In the genomic region with DNA sequence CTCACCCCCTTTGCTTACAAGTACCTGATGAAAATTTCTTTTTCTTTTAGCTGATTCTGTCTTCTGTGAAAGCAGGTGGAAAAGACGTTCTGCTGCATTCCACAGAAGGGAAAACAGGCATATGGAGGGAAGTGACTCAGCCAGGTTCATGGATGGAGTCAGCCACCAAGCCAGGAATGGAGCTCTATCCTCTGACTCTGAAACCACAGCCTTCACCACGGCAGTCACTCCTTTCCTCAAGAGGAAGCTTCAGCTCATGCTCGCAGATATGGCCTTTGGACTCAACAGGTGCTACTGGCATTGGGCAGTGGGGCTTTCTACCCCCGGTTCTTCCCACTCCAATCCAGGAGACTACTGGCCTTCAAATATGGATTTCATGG, we compare ENCODE assay signal across 2 cellular contexts.
TF ChIP-seq lines count a peak whose summit lies in the region.

No MANE protein-coding gene starts in this region.

TF ChIP-seq in HEK293, 187 proteins besides CTCF, POLR2A, EP300 and RAD21 (continued from another document):
- TF ChIP-seq, protein P1, sequence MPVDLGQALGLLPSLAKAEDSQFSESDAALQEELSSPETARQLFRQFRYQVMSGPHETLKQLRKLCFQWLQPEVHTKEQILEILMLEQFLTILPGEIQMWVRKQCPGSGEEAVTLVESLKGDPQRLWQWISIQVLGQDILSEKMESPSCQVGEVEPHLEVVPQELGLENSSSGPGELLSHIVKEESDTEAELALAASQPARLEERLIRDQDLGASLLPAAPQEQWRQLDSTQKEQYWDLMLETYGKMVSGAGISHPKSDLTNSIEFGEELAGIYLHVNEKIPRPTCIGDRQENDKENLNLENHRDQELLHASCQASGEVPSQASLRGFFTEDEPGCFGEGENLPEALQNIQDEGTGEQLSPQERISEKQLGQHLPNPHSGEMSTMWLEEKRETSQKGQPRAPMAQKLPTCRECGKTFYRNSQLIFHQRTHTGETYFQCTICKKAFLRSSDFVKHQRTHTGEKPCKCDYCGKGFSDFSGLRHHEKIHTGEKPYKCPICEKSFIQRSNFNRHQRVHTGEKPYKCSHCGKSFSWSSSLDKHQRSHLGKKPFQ (tag by site-specific recombination; IDR thresholded peaks at IDR 0.05): no peak
- TF ChIP-seq ZEB2 (tag by site-specific recombination; IDR thresholded peaks at IDR 0.05): no peak
- TF ChIP-seq, protein P2, sequence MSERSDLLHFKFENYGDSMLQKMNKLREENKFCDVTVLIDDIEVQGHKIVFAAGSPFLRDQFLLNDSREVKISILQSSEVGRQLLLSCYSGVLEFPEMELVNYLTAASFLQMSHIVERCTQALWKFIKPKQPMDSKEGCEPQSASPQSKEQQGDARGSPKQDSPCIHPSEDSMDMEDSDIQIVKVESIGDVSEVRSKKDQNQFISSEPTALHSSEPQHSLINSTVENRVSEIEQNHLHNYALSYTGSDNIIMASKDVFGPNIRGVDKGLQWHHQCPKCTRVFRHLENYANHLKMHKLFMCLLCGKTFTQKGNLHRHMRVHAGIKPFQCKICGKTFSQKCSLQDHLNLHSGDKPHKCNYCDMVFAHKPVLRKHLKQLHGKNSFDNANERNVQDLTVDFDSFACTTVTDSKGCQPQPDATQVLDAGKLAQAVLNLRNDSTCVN (tag by site-specific recombination; optimal IDR thresholded peaks at IDR 0.05): no peak
- no peak for TF ChIP-seq ZNF623 (tag by site-specific recombination; IDR thresholded peaks at IDR 0.05)
- TF ChIP-seq ZNF561 (tag by site-specific recombination; IDR thresholded peaks at IDR 0.05; ENCODE audit: borderline replicate concordance): no peak
- TF ChIP-seq ZNF701 (tag by site-specific recombination; IDR thresholded peaks at IDR 0.05): no peak
- no peak for TF ChIP-seq ZNF133 (tag by site-specific recombination; IDR thresholded peaks at IDR 0.05)

TF ChIP-seq in SK-N-SH treated with all-trans-retinoic acid at 6 μM for 48 hours, 23 proteins besides CTCF, POLR2A, EP300 and RAD21 (continued from another document):
- TF ChIP-seq, protein P3, sequence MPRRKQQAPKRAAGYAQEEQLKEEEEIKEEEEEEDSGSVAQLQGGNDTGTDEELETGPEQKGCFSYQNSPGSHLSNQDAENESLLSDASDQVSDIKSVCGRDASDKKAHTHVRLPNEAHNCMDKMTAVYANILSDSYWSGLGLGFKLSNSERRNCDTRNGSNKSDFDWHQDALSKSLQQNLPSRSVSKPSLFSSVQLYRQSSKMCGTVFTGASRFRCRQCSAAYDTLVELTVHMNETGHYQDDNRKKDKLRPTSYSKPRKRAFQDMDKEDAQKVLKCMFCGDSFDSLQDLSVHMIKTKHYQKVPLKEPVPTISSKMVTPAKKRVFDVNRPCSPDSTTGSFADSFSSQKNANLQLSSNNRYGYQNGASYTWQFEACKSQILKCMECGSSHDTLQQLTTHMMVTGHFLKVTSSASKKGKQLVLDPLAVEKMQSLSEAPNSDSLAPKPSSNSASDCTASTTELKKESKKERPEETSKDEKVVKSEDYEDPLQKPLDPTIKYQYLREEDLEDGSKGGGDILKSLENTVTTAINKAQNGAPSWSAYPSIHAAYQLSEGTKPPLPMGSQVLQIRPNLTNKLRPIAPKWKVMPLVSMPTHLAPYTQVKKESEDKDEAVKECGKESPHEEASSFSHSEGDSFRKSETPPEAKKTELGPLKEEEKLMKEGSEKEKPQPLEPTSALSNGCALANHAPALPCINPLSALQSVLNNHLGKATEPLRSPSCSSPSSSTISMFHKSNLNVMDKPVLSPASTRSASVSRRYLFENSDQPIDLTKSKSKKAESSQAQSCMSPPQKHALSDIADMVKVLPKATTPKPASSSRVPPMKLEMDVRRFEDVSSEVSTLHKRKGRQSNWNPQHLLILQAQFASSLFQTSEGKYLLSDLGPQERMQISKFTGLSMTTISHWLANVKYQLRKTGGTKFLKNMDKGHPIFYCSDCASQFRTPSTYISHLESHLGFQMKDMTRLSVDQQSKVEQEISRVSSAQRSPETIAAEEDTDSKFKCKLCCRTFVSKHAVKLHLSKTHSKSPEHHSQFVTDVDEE (CRISPR knock-in tag; IDR thresholded peaks at IDR 0.05): no peak
- TF ChIP-seq, protein P4, sequence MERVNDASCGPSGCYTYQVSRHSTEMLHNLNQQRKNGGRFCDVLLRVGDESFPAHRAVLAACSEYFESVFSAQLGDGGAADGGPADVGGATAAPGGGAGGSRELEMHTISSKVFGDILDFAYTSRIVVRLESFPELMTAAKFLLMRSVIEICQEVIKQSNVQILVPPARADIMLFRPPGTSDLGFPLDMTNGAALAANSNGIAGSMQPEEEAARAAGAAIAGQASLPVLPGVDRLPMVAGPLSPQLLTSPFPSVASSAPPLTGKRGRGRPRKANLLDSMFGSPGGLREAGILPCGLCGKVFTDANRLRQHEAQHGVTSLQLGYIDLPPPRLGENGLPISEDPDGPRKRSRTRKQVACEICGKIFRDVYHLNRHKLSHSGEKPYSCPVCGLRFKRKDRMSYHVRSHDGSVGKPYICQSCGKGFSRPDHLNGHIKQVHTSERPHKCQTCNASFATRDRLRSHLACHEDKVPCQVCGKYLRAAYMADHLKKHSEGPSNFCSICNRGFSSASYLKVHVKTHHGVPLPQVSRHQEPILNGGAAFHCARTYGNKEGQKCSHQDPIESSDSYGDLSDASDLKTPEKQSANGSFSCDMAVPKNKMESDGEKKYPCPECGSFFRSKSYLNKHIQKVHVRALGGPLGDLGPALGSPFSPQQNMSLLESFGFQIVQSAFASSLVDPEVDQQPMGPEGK (CRISPR knock-in tag; IDR thresholded peaks at IDR 0.05; ENCODE audit: borderline replicate concordance): no peak
- no peak; the same call in 1 of the 2 replicates for TF ChIP-seq TOX (CRISPR knock-in tag; IDR thresholded peaks at IDR 0.05; ENCODE audit: borderline replicate concordance)
- TF ChIP-seq BACH2 (CRISPR knock-in tag; IDR thresholded peaks at IDR 0.05; ENCODE audit: borderline replicate concordance): no peak
- TF ChIP-seq ZNF8 (CRISPR knock-in tag; IDR thresholded peaks at IDR 0.05): no peak
- no peak for TF ChIP-seq ISL1 (CRISPR knock-in tag; IDR thresholded peaks at IDR 0.05)
- TF ChIP-seq OSR1 (CRISPR knock-in tag; IDR thresholded peaks at IDR 0.05): no peak
- no peak for TF ChIP-seq ZNF70 (CRISPR knock-in tag; IDR thresholded peaks at IDR 0.05)
